ENCODE assay signal across 1 cellular context in the genomic region with DNA sequence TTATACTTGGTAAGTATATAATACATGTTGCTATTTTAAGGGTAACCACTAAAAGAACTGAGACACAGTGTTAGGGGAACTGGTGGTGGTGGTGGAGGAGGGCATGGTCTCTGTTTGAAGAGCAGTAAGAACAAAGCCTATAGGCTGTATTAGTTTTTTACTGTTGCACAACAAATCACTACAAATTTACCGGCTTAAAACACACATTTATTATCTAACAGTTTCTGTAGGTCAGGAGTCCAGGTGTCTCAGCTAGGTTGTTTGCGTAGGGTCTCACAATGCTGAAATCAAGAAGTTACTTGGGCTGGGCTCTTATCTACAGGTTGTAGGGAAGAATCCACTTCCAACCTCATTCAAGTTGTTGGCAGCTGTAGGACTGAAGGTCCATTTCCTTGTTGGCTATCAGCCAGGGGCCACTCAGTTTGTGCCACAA.
TF ChIP-seq lines count a peak whose summit lies in the region.

No MANE protein-coding gene starts in this region.

TF ChIP-seq in HepG2, 621 proteins besides CTCF, POLR2A, EP300 and RAD21 (continued from another document and continues in another):
- TF ChIP-seq, protein P1, sequence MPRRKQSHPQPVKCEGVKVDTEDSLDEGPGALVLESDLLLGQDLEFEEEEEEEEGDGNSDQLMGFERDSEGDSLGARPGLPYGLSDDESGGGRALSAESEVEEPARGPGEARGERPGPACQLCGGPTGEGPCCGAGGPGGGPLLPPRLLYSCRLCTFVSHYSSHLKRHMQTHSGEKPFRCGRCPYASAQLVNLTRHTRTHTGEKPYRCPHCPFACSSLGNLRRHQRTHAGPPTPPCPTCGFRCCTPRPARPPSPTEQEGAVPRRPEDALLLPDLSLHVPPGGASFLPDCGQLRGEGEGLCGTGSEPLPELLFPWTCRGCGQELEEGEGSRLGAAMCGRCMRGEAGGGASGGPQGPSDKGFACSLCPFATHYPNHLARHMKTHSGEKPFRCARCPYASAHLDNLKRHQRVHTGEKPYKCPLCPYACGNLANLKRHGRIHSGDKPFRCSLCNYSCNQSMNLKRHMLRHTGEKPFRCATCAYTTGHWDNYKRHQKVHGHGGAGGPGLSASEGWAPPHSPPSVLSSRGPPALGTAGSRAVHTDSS (CRISPR knock-in tag; conservative IDR thresholded peaks at IDR 0.05): no peak
- TF ChIP-seq ZNF788 (CRISPR knock-in tag; IDR thresholded peaks at IDR 0.05; ENCODE audit: borderline replicate concordance) (no peak), JDP2 (CRISPR knock-in tag; IDR thresholded peaks at IDR 0.05; ENCODE audit: borderline replicate concordance) (no peak), NFE2 (CRISPR knock-in tag; IDR thresholded peaks at IDR 0.05) (no peak), SOX13 (IDR thresholded peaks at IDR 0.05) (no peak), SOX13 (CRISPR knock-in tag; conservative IDR thresholded peaks at IDR 0.05 in 1 of 2, IDR thresholded peaks at IDR 0.05 in 1 of 2) (peak in 1 of 2 experiments; percentile 57; a peak in 2 of 4 replicates), ZSCAN21 (CRISPR knock-in tag; IDR thresholded peaks at IDR 0.05; ENCODE audit: borderline replicate concordance) (no peak), ZNF333 (CRISPR knock-in tag; IDR thresholded peaks at IDR 0.05; ENCODE audit: borderline replicate concordance) (no peak), ZNF138 (CRISPR knock-in tag; IDR thresholded peaks at IDR 0.05; ENCODE audit: low read depth) (no peak), RBM22 (optimal IDR thresholded peaks at IDR 0.05; ENCODE audit: low read length) (no peak), AKAP8 (CRISPR knock-in tag; IDR thresholded peaks at IDR 0.05) (no peak), STAG1 (CRISPR knock-in tag; IDR thresholded peaks at IDR 0.05) (no peak), ZNF605 (CRISPR knock-in tag; IDR thresholded peaks at IDR 0.05) (no peak), TEAD2 (CRISPR knock-in tag; IDR thresholded peaks at IDR 0.05) (no peak), HOXA7 (CRISPR knock-in tag; IDR thresholded peaks at IDR 0.05) (no peak), SAFB2 (CRISPR knock-in tag; IDR thresholded peaks at IDR 0.05; ENCODE audit: borderline replicate concordance, low read depth) (no peak), ZNF367 (CRISPR knock-in tag; IDR thresholded peaks at IDR 0.05; ENCODE audit: borderline replicate concordance) (no peak), ZNF839 (CRISPR knock-in tag; IDR thresholded peaks at IDR 0.05; ENCODE audit: borderline replicate concordance) (no peak), PITX1 (CRISPR knock-in tag; IDR thresholded peaks at IDR 0.05) (no peak), SRY (CRISPR knock-in tag; IDR thresholded peaks at IDR 0.05) (no peak), RBFOX2 (IDR thresholded peaks at IDR 0.05; ENCODE audit: low read depth, low read length) (no peak), PLRG1 (conservative IDR thresholded peaks at IDR 0.05) (no peak), ZNF577 (CRISPR knock-in tag; IDR thresholded peaks at IDR 0.05; ENCODE audit: borderline replicate concordance, low read depth) (no peak), CEBPB (IDR thresholded peaks at IDR 0.05; ENCODE audit: borderline replicate concordance, low read depth, low read length) (peak; percentile 73; the same call in 1 of the 2 replicates), ZNF850 (CRISPR knock-in tag; conservative IDR thresholded peaks at IDR 0.05) (no peak), MAFG (CRISPR knock-in tag; IDR thresholded peaks at IDR 0.05) (no peak), FOSL1 (CRISPR knock-in tag; IDR thresholded peaks at IDR 0.05; ENCODE audit: borderline replicate concordance) (no peak), AHR (CRISPR knock-in tag; IDR thresholded peaks at IDR 0.05) (no peak), GABPB1 (CRISPR knock-in tag; IDR thresholded peaks at IDR 0.05) (no peak), ZNF496 (CRISPR knock-in tag; IDR thresholded peaks at IDR 0.05; ENCODE audit: insufficient replicate concordance) (no peak), ZNF563 (CRISPR knock-in tag; IDR thresholded peaks at IDR 0.05) (no peak), ZNF83 (CRISPR knock-in tag; IDR thresholded peaks at IDR 0.05; ENCODE audit: borderline replicate concordance) (no peak), ZNF260 (CRISPR knock-in tag; IDR thresholded peaks at IDR 0.05; ENCODE audit: borderline replicate concordance, low read depth) (no peak), GABPA (IDR thresholded peaks at IDR 0.05; ENCODE audit: low read depth, low read length) (no peak), GABPA (CRISPR knock-in tag; IDR thresholded peaks at IDR 0.05; ENCODE audit: low read depth) (no peak)
- TF ChIP-seq, protein P2, sequence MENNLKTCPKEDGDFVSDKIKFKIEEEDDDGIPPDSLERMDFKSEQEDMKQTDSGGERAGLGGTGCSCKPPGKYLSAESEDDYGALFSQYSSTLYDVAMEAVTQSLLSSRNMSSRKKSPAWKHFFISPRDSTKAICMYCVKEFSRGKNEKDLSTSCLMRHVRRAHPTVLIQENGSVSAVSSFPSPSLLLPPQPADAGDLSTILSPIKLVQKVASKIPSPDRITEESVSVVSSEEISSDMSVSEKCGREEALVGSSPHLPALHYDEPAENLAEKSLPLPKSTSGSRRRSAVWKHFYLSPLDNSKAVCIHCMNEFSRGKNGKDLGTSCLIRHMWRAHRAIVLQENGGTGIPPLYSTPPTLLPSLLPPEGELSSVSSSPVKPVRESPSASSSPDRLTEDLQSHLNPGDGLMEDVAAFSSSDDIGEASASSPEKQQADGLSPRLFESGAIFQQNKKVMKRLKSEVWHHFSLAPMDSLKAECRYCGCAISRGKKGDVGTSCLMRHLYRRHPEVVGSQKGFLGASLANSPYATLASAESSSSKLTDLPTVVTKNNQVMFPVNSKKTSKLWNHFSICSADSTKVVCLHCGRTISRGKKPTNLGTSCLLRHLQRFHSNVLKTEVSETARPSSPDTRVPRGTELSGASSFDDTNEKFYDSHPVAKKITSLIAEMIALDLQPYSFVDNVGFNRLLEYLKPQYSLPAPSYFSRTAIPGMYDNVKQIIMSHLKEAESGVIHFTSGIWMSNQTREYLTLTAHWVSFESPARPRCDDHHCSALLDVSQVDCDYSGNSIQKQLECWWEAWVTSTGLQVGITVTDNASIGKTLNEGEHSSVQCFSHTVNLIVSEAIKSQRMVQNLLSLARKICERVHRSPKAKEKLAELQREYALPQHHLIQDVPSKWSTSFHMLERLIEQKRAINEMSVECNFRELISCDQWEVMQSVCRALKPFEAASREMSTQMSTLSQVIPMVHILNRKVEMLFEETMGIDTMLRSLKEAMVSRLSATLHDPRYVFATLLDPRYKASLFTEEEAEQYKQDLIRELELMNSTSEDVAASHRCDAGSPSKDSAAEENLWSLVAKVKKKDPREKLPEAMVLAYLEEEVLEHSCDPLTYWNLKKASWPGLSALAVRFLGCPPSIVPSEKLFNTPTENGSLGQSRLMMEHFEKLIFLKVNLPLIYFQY (CRISPR knock-in tag; IDR thresholded peaks at IDR 0.05; ENCODE audit: borderline replicate concordance): no peak
- TF ChIP-seq, protein P3, sequence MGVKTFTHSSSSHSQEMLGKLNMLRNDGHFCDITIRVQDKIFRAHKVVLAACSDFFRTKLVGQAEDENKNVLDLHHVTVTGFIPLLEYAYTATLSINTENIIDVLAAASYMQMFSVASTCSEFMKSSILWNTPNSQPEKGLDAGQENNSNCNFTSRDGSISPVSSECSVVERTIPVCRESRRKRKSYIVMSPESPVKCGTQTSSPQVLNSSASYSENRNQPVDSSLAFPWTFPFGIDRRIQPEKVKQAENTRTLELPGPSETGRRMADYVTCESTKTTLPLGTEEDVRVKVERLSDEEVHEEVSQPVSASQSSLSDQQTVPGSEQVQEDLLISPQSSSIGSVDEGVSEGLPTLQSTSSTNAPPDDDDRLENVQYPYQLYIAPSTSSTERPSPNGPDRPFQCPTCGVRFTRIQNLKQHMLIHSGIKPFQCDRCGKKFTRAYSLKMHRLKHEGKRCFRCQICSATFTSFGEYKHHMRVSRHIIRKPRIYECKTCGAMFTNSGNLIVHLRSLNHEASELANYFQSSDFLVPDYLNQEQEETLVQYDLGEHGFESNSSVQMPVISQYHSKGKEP (CRISPR knock-in tag; IDR thresholded peaks at IDR 0.05): no peak
- TF ChIP-seq, protein P4, sequence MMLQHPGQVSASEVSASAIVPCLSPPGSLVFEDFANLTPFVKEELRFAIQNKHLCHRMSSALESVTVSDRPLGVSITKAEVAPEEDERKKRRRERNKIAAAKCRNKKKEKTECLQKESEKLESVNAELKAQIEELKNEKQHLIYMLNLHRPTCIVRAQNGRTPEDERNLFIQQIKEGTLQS (CRISPR knock-in tag; IDR thresholded peaks at IDR 0.05): no peak
- TF ChIP-seq, protein P5, sequence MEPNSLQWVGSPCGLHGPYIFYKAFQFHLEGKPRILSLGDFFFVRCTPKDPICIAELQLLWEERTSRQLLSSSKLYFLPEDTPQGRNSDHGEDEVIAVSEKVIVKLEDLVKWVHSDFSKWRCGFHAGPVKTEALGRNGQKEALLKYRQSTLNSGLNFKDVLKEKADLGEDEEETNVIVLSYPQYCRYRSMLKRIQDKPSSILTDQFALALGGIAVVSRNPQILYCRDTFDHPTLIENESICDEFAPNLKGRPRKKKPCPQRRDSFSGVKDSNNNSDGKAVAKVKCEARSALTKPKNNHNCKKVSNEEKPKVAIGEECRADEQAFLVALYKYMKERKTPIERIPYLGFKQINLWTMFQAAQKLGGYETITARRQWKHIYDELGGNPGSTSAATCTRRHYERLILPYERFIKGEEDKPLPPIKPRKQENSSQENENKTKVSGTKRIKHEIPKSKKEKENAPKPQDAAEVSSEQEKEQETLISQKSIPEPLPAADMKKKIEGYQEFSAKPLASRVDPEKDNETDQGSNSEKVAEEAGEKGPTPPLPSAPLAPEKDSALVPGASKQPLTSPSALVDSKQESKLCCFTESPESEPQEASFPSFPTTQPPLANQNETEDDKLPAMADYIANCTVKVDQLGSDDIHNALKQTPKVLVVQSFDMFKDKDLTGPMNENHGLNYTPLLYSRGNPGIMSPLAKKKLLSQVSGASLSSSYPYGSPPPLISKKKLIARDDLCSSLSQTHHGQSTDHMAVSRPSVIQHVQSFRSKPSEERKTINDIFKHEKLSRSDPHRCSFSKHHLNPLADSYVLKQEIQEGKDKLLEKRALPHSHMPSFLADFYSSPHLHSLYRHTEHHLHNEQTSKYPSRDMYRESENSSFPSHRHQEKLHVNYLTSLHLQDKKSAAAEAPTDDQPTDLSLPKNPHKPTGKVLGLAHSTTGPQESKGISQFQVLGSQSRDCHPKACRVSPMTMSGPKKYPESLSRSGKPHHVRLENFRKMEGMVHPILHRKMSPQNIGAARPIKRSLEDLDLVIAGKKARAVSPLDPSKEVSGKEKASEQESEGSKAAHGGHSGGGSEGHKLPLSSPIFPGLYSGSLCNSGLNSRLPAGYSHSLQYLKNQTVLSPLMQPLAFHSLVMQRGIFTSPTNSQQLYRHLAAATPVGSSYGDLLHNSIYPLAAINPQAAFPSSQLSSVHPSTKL (CRISPR knock-in tag; IDR thresholded peaks at IDR 0.05): peak; percentile 67; the same call in 1 of the 2 replicates
- TF ChIP-seq, protein P6, sequence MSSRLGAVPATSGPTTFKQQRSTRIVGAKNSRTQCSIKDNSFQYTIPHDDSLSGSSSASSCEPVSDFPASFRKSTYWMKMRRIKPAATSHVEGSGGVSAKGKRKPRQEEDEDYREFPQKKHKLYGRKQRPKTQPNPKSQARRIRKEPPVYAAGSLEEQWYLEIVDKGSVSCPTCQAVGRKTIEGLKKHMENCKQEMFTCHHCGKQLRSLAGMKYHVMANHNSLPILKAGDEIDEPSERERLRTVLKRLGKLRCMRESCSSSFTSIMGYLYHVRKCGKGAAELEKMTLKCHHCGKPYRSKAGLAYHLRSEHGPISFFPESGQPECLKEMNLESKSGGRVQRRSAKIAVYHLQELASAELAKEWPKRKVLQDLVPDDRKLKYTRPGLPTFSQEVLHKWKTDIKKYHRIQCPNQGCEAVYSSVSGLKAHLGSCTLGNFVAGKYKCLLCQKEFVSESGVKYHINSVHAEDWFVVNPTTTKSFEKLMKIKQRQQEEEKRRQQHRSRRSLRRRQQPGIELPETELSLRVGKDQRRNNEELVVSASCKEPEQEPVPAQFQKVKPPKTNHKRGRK (CRISPR knock-in tag; IDR thresholded peaks at IDR 0.05): no peak
- TF ChIP-seq, protein P7, sequence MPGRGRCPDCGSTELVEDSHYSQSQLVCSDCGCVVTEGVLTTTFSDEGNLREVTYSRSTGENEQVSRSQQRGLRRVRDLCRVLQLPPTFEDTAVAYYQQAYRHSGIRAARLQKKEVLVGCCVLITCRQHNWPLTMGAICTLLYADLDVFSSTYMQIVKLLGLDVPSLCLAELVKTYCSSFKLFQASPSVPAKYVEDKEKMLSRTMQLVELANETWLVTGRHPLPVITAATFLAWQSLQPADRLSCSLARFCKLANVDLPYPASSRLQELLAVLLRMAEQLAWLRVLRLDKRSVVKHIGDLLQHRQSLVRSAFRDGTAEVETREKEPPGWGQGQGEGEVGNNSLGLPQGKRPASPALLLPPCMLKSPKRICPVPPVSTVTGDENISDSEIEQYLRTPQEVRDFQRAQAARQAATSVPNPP (CRISPR knock-in tag; IDR thresholded peaks at IDR 0.05): no peak
- TF ChIP-seq, protein P8, sequence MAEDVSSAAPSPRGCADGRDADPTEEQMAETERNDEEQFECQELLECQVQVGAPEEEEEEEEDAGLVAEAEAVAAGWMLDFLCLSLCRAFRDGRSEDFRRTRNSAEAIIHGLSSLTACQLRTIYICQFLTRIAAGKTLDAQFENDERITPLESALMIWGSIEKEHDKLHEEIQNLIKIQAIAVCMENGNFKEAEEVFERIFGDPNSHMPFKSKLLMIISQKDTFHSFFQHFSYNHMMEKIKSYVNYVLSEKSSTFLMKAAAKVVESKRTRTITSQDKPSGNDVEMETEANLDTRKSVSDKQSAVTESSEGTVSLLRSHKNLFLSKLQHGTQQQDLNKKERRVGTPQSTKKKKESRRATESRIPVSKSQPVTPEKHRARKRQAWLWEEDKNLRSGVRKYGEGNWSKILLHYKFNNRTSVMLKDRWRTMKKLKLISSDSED (CRISPR knock-in tag; IDR thresholded peaks at IDR 0.05): no peak
- TF ChIP-seq, protein P9, sequence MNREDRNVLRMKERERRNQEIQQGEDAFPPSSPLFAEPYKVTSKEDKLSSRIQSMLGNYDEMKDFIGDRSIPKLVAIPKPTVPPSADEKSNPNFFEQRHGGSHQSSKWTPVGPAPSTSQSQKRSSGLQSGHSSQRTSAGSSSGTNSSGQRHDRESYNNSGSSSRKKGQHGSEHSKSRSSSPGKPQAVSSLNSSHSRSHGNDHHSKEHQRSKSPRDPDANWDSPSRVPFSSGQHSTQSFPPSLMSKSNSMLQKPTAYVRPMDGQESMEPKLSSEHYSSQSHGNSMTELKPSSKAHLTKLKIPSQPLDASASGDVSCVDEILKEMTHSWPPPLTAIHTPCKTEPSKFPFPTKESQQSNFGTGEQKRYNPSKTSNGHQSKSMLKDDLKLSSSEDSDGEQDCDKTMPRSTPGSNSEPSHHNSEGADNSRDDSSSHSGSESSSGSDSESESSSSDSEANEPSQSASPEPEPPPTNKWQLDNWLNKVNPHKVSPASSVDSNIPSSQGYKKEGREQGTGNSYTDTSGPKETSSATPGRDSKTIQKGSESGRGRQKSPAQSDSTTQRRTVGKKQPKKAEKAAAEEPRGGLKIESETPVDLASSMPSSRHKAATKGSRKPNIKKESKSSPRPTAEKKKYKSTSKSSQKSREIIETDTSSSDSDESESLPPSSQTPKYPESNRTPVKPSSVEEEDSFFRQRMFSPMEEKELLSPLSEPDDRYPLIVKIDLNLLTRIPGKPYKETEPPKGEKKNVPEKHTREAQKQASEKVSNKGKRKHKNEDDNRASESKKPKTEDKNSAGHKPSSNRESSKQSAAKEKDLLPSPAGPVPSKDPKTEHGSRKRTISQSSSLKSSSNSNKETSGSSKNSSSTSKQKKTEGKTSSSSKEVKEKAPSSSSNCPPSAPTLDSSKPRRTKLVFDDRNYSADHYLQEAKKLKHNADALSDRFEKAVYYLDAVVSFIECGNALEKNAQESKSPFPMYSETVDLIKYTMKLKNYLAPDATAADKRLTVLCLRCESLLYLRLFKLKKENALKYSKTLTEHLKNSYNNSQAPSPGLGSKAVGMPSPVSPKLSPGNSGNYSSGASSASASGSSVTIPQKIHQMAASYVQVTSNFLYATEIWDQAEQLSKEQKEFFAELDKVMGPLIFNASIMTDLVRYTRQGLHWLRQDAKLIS (CRISPR knock-in tag; IDR thresholded peaks at IDR 0.05): no peak
